29 cellular contexts compared by ENCODE assay signal in genomic region chr7:115329006-115329405, GRCh38.
"Had no signal": no experiment of that assay in that cellular context is flagged by ENCODE, and none has a peak within 500 bp of the region (broad histone marks: within the 10 kb centered on the region; RNA-seq: fewer than 3 reads in every experiment).

No MANE protein-coding gene starts in this region.

- H3K4me3 Mint-ChIP-seq: natural killer cell; nephron; neural progenitor cell; stimulated activated effector memory CD8-positive, alpha-beta T cell treated with anti-CD3 and anti-CD28 coated beads, Interleukin-12 subunit alpha, Interleukin-12 subunit beta, amount 100 ng/mL, for 72 hours; stimulated activated naive B cell treated with anti-CD40 and anti-IgM and Interleukin-4, amounts not matched to agents 10 μg/mL and 1 μg/mL and 100 μg/mL, for 72 hours; stimulated activated naive CD8-positive, alpha-beta T cell treated with anti-CD3 and anti-CD28 coated beads, Interleukin-15, Interleukin-2, amounts not matched to agents 100 ng/mL and 50 ng/mL, for 24 hours; type B pancreatic cell had no signal

- H3K27me3 ChIP-seq: neural progenitor cell, ovary, right lobe of liver, sigmoid colon, suprapubic skin, testis, tibial artery, transverse colon, upper lobe of right lung, uterus had no signal

- H3K4me1 ChIP-seq: neural progenitor cell, parathyroid adenoma, psoas muscle, right lobe of liver, sigmoid colon, suprapubic skin, testis, tibial artery, transverse colon, upper lobe of right lung, uterus had no signal

- H3K9ac ChIP-seq: neural progenitor cell, parathyroid adenoma had no signal

- H3K27ac ChIP-seq: neural progenitor cell, ovary, parathyroid adenoma, psoas muscle, right lobe of liver, sigmoid colon, suprapubic skin, testis, tibial artery, transverse colon, upper lobe of right lung, uterus had no signal

- H3K79me2 ChIP-seq: parathyroid adenoma had no signal

- ATAC-seq: natural killer cell; psoas muscle; right cardiac atrium; right lobe of liver; stimulated activated effector memory CD8-positive, alpha-beta T cell treated with anti-CD3 and anti-CD28 coated beads, Interleukin-12 subunit alpha, Interleukin-12 subunit beta, amount 100 ng/mL, for 72 hours; stimulated activated naive B cell treated with anti-CD40 and anti-IgM and Interleukin-4, amounts not matched to agents 10 μg/mL and 1 μg/mL and 100 μg/mL, for 72 hours; upper lobe of right lung had no signal

- H3K4me3 ChIP-seq: neural progenitor cell, ovary, psoas muscle, right lobe of liver, sigmoid colon, suprapubic skin, testis, tibial artery, transverse colon, upper lobe of right lung, uterus had no signal

- DNase-seq: natural killer cell; occipital lobe; ovary; posterior cingulate gyrus; psoas muscle; right cardiac atrium; right lobe of liver; sigmoid colon; small intestine; stimulated activated CD4-positive, alpha-beta T cell treated with anti-CD3 and anti-CD28 coated beads, Interleukin-15, amount 100 ng/mL, for 24 hours; stimulated activated CD4-positive, alpha-beta T cell treated with anti-CD3 and anti-CD28 coated beads, Interleukin-2, amount 100 ng/mL, for 24 hours; stimulated activated CD4-positive, alpha-beta T cell treated with anti-CD3 and anti-CD28 coated beads, Interleukin-2, amount 100 ng/mL, for 48 hours; stimulated activated CD4-positive, alpha-beta T cell treated with anti-CD3 and anti-CD28 coated beads, Interleukin-4, amount 100 ng/mL, for 24 hours; stimulated activated naive B cell treated with anti-CD40 and anti-IgM and Interleukin-4, amounts not matched to agents 10 μg/mL and 1 μg/mL and 100 μg/mL, for 72 hours; stimulated activated naive CD4-positive, alpha-beta T cell treated with Interleukin-2 at 50 U/mL for 16 hours; substantia nigra; testis; tibial artery; transverse colon; upper lobe of right lung; uterus had no signal

- FAIRE-seq: small intestine had no signal

- H3K4me1 Mint-ChIP-seq: natural killer cell; neural progenitor cell; stimulated activated effector memory CD8-positive, alpha-beta T cell treated with anti-CD3 and anti-CD28 coated beads, Interleukin-12 subunit alpha, Interleukin-12 subunit beta, amount 100 ng/mL, for 72 hours; stimulated activated naive B cell treated with anti-CD40 and anti-IgM and Interleukin-4, amounts not matched to agents 10 μg/mL and 1 μg/mL and 100 μg/mL, for 72 hours had no signal

- H3K36me3 ChIP-seq: neural progenitor cell, ovary, right lobe of liver, sigmoid colon, suprapubic skin, tibial artery, transverse colon, upper lobe of right lung, uterus had no signal

- H3K9me3 Mint-ChIP-seq: nephron; neural progenitor cell; stimulated activated effector memory CD8-positive, alpha-beta T cell treated with anti-CD3 and anti-CD28 coated beads, Interleukin-12 subunit alpha, Interleukin-12 subunit beta, amount 100 ng/mL, for 72 hours; stimulated activated naive B cell treated with anti-CD40 and anti-IgM and Interleukin-4, amounts not matched to agents 10 μg/mL and 1 μg/mL and 100 μg/mL, for 72 hours; stimulated activated naive CD8-positive, alpha-beta T cell treated with anti-CD3 and anti-CD28 coated beads, Interleukin-15, Interleukin-2, amounts not matched to agents 100 ng/mL and 50 ng/mL, for 24 hours; type B pancreatic cell had no signal

- H3K4me2 ChIP-seq: neural progenitor cell had no signal

- H3K27ac Mint-ChIP-seq: natural killer cell; nephron; neural progenitor cell; progenitor cell of endocrine pancreas; stimulated activated effector memory CD8-positive, alpha-beta T cell treated with anti-CD3 and anti-CD28 coated beads, Interleukin-12 subunit alpha, Interleukin-12 subunit beta, amount 100 ng/mL, for 72 hours; stimulated activated naive B cell treated with anti-CD40 and anti-IgM and Interleukin-4, amounts not matched to agents 10 μg/mL and 1 μg/mL and 100 μg/mL, for 72 hours; stimulated activated naive CD8-positive, alpha-beta T cell treated with anti-CD3 and anti-CD28 coated beads, Interleukin-15, Interleukin-2, amounts not matched to agents 100 ng/mL and 50 ng/mL, for 24 hours; type B pancreatic cell had no signal

- H3K27me3 Mint-ChIP-seq: progenitor cell of endocrine pancreas; stimulated activated naive B cell treated with anti-CD40 and anti-IgM and Interleukin-4, amounts not matched to agents 10 μg/mL and 1 μg/mL and 100 μg/mL, for 72 hours; stimulated activated naive CD8-positive, alpha-beta T cell treated with anti-CD3 and anti-CD28 coated beads, Interleukin-15, Interleukin-2, amounts not matched to agents 100 ng/mL and 50 ng/mL, for 24 hours; type B pancreatic cell had no signal
